In genomic region chr7:129830949-129831348, GRCh38 we compare ENCODE assay signal across 1 cellular context.
TF ChIP-seq lines count a peak whose summit lies in the region.

No MANE protein-coding gene starts in this region.

TF ChIP-seq in IMR-90, 13 proteins besides CTCF, POLR2A, EP300 and RAD21 (continued from another document):
- no peak for TF ChIP-seq FOS (IDR thresholded peaks at IDR 0.05; ENCODE audit: low read depth, low read length)
- TF ChIP-seq CEBPB (IDR thresholded peaks at IDR 0.05; ENCODE audit: low read depth, low read length): no peak
- TF ChIP-seq MAFK (IDR thresholded peaks at IDR 0.05; ENCODE audit: low read depth, low read length): no peak
- no peak for TF ChIP-seq RFX5 (IDR thresholded peaks at IDR 0.05; ENCODE audit: low read depth, low read length)
- no peak for TF ChIP-seq SMC3 (IDR thresholded peaks at IDR 0.05; ENCODE audit: low read depth, low read length)
- no peak for TF ChIP-seq RCOR1 (IDR thresholded peaks at IDR 0.05; ENCODE audit: insufficient replicate concordance, low read length)
- TF ChIP-seq ELK1 (IDR thresholded peaks at IDR 0.05; ENCODE audit: borderline replicate concordance, low read depth, low read length): no peak
